In the genomic region with DNA sequence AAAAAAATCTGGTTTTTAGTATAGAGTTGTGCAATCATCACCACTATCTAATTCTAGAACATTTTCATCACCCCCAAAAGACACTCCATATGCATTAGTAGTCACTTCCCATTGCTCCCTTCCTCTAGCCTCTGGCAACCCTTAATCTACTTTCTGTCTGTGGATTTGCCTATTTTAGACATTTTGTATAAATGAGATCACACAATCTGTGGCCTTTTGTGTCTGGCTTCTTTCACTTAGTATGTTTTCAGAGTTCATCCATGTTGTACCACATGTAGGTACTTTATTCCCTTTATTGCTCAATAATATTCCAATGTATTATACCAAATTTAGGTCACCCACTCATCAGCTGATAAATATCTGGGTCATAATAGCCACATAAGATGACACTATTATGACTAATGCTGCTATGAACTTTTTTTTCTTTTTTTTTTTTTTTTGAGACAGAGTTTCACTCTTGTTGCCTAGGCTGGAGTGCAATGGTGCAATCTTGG, we compare ENCODE assay signal across 14 cellular contexts.
A peak's percentile ranks its signal among the peaks of the same experiment; 100 is the strongest.
DNase-seq lines count a peak whose midpoint lies in the region; ATAC-seq, FAIRE-seq and TF ChIP-seq lines count a peak whose summit lies in the region.
"Had no signal": no experiment of that assay in that cellular context is flagged by ENCODE, and none has a peak within 500 bp of the region (broad histone marks: within the 10 kb centered on the region; RNA-seq: fewer than 3 reads in every experiment).

No MANE protein-coding gene starts in this region.

- intact Hi-C loops in activated CD4-positive, alpha-beta T cell treated with anti-CD3 and anti-CD28 coated beads, Interleukin-2, amount 10 ng/mL, durations not matched to agents 24 days and 14 days (cut with micrococcal nuclease) = no loop called here
- intact Hi-C loops in endothelial cell of umbilical vein (cut with micrococcal nuclease) = no loop called here

- TF ChIP-seq POLR2A in endothelial cell of umbilical vein (IDR thresholded peaks at IDR 0.05; ENCODE audit: low read depth, low read length) = no peak

- no peak for ATAC-seq in GM21526 (IDR thresholded peaks at IDR 0.05; ENCODE audit: low FRiP score, unreplicated experiment)
- ATAC-seq in activated CD8-positive, alpha-beta memory T cell treated with anti-CD3 and anti-CD28 coated beads, Interleukin-2, amount 10 ng/mL, durations not matched to agents 7 days and 5 days = no peak

- POLR2A ChIA-PET in endothelial cell of umbilical vein (lab: Charles Lee) = no interaction called here

- H3K27me3 Mint-ChIP-seq in activated CD4-positive, alpha-beta T cell treated with anti-CD3 and anti-CD28 coated beads, Interleukin-2, amount 10 ng/mL, durations not matched to agents 24 days and 14 days = no peaks in the 10 kb centered on the region
- H3K27me3 Mint-ChIP-seq in activated CD8-positive, alpha-beta memory T cell treated with anti-CD3 and anti-CD28 coated beads, Interleukin-2, amount 10 ng/mL, durations not matched to agents 7 days and 5 days = no peaks in the 10 kb centered on the region

- peaks cover 4% of the 10 kb centered on the region for H3K79me2 ChIP-seq in endothelial cell of umbilical vein (ENCODE audit: control insufficient read depth, insufficient read depth, low read length)
- H3K79me2 ChIP-seq in smooth muscle cell (ENCODE audit: low read depth) = no peaks in the 10 kb centered on the region

- peaks cover 8% of the 10 kb centered on the region for H3F3A ChIP-seq in smooth muscle cell (ENCODE audit: low read depth)

- H3K4me2 ChIP-seq in endothelial cell of umbilical vein (ENCODE audit: insufficient read depth, low read length) (peak overlapping the region; percentile 47), smooth muscle cell (peak overlapping the region; percentile 16)

- H3K4me1 ChIP-seq in endothelial cell of umbilical vein (ENCODE audit: control insufficient read depth, extremely low read depth, insufficient read depth, low read length) = peaks cover 29% of the 10 kb centered on the region
- no peaks in the 10 kb centered on the region for H3K4me1 ChIP-seq in smooth muscle cell (ENCODE audit: low read depth)
- H3K4me1 ChIP-seq: thyroid gland had no signal

- no peaks in the 10 kb centered on the region for H3K9me3 ChIP-seq in endothelial cell of umbilical vein (replicated peaks; ENCODE audit: control insufficient read depth, insufficient read depth, low read length)
- H3K9me3 ChIP-seq in smooth muscle cell (replicated peaks; ENCODE audit: low read depth) = no peaks in the 10 kb centered on the region
- H3K9me3 ChIP-seq: thyroid gland had no signal

- H3K27ac ChIP-seq in endothelial cell of umbilical vein (ENCODE audit: insufficient read depth, low read depth, low read length) (peak overlapping the region; percentile 54), smooth muscle cell (ENCODE audit: low read depth) (peak overlapping the region; percentile 55)
- H3K27ac ChIP-seq: thyroid gland had no signal

- H3K36me3 Mint-ChIP-seq in activated CD4-positive, alpha-beta T cell treated with anti-CD3 and anti-CD28 coated beads, Interleukin-2, amount 10 ng/mL, durations not matched to agents 24 days and 14 days (ENCODE audit: low read depth) = peaks cover 30% of the 10 kb centered on the region
- H3K36me3 Mint-ChIP-seq in activated CD8-positive, alpha-beta memory T cell treated with anti-CD3 and anti-CD28 coated beads, Interleukin-2, amount 10 ng/mL, durations not matched to agents 7 days and 5 days = peaks cover 1% of the 10 kb centered on the region

- H3K9me3 Mint-ChIP-seq in activated CD4-positive, alpha-beta T cell treated with anti-CD3 and anti-CD28 coated beads, Interleukin-2, amount 10 ng/mL, durations not matched to agents 24 days and 14 days = no peaks in the 10 kb centered on the region
- no peaks in the 10 kb centered on the region for H3K9me3 Mint-ChIP-seq in activated CD8-positive, alpha-beta memory T cell treated with anti-CD3 and anti-CD28 coated beads, Interleukin-2, amount 10 ng/mL, durations not matched to agents 7 days and 5 days (ENCODE audit: low read depth)

- FAIRE-seq in endothelial cell of umbilical vein (lab: Jason Lieb, UNC) = no peak
- FAIRE-seq: A204.1, islet of Langerhans had no signal

- peak overlapping the region; percentile 4 for H3K27ac Mint-ChIP-seq in activated CD4-positive, alpha-beta T cell treated with anti-CD3 and anti-CD28 coated beads, Interleukin-2, amount 10 ng/mL, durations not matched to agents 24 days and 14 days
- no peak overlapping the region for H3K27ac Mint-ChIP-seq in activated CD8-positive, alpha-beta memory T cell treated with anti-CD3 and anti-CD28 coated beads, Interleukin-2, amount 10 ng/mL, durations not matched to agents 7 days and 5 days

- no TSS peak for BruUV-seq in endothelial cell of umbilical vein (replicated peaks; lab: Mats Ljungman, UMichigan)

- dilution Hi-C loops in endothelial cell of umbilical vein (cut with MboI; ENCODE audit: extremely low pct_ligation_motif_present, low sequenced_read_pairs) = no loop called here

- H3K36me3 ChIP-seq in endothelial cell of umbilical vein (ENCODE audit: control insufficient read depth in 2 of 2, extremely low read depth in 1 of 2, insufficient read depth in 2 of 2, low read length in 2 of 2) (peaks cover 3 to 6% of the 10 kb centered on the region in 2 experiments), smooth muscle cell (ENCODE audit: low read depth) (peaks cover 14% of the 10 kb centered on the region)

- no peaks in the 10 kb centered on the region for H3K27me3 ChIP-seq in endothelial cell of umbilical vein (ENCODE audit: control insufficient read depth in 2 of 2, insufficient read depth in 2 of 2, low read length in 2 of 2)
- H3K27me3 ChIP-seq in smooth muscle cell (ENCODE audit: low read depth) = no peaks in the 10 kb centered on the region
- H3K27me3 ChIP-seq: thyroid gland had no signal

- no peak for TF ChIP-seq CTCF in endothelial cell of umbilical vein (IDR thresholded peaks at IDR 0.05; ENCODE audit: extremely low read depth in 1 of 2, insufficient read depth in 1 of 2, low read depth in 1 of 2, low read length in 2 of 2)
- no peak for TF ChIP-seq CTCF in smooth muscle cell (IDR thresholded peaks at IDR 0.05; ENCODE audit: borderline replicate concordance, insufficient read depth, poor library complexity, severe bottlenecking)

- H3K4me1 Mint-ChIP-seq in activated CD4-positive, alpha-beta T cell treated with anti-CD3 and anti-CD28 coated beads, Interleukin-2, amount 10 ng/mL, durations not matched to agents 24 days and 14 days = peaks cover 16% of the 10 kb centered on the region
- peaks cover 7% of the 10 kb centered on the region for H3K4me1 Mint-ChIP-seq in activated CD8-positive, alpha-beta memory T cell treated with anti-CD3 and anti-CD28 coated beads, Interleukin-2, amount 10 ng/mL, durations not matched to agents 7 days and 5 days

- H2AFZ ChIP-seq in endothelial cell of umbilical vein (ENCODE audit: low read depth, low read length) (no peak overlapping the region), smooth muscle cell (ENCODE audit: low read depth) (no peak overlapping the region)

- CTCF ChIA-PET in endothelial cell of umbilical vein (lab: Charles Lee) = no interaction called here
- CTCF ChIA-PET in activated CD8-positive, alpha-beta memory T cell treated with anti-CD3 and anti-CD28 coated beads, Interleukin-2, amount 10 ng/mL, durations not matched to agents 7 days and 5 days (lab: Charles Lee) = no interaction called here

- no peak overlapping the region for H3K4me3 Mint-ChIP-seq in activated CD4-positive, alpha-beta T cell treated with anti-CD3 and anti-CD28 coated beads, Interleukin-2, amount 10 ng/mL, durations not matched to agents 24 days and 14 days
- H3K4me3 Mint-ChIP-seq in activated CD8-positive, alpha-beta memory T cell treated with anti-CD3 and anti-CD28 coated beads, Interleukin-2, amount 10 ng/mL, durations not matched to agents 7 days and 5 days = no peak overlapping the region

- H3K9me1 ChIP-seq in endothelial cell of umbilical vein (replicated peaks; ENCODE audit: control insufficient read depth, extremely low read depth, insufficient read depth, low read length) = no peaks in the 10 kb centered on the region

- no peak for DNase-seq in activated CD4-positive, alpha-beta T cell treated with anti-CD3 and anti-CD28 coated beads, Interleukin-2, amount 10 ng/mL, durations not matched to agents 24 days and 14 days
- no peak for DNase-seq in activated CD4-positive, alpha-beta T cell treated with anti-CD3 and anti-CD28 coated beads, Interleukin-2, amount 50 U/mL, for 1 hour
- DNase-seq in RKO (ENCODE audit: low spot score) (peak; percentile 83), endothelial cell of umbilical vein (ENCODE audit: low read depth, low spot score) (peak; percentile 38), smooth muscle cell (lab: John Stamatoyannopoulos, UW; ENCODE audit: unreplicated experiment) (no peak), NCI-H82 treated with DMSO at 0.1 percent for 48 hours (lab: John Stamatoyannopoulos, UW; ENCODE audit: unreplicated experiment) (no peak)
- DNase-seq in activated CD8-positive, alpha-beta memory T cell treated with anti-CD3 and anti-CD28 coated beads, Interleukin-2, amount 10 ng/mL, durations not matched to agents 7 days and 5 days = no peak
- DNase-seq: caudate nucleus, KG1, NCI-H2081, thyroid gland had no signal

- H3K4me3 ChIP-seq in endothelial cell of umbilical vein (replicated peaks in 1 of 3; ENCODE audit: insufficient read depth in 1 of 3, low read depth in 1 of 3, low read length in 3 of 3) (no peak overlapping the region), smooth muscle cell (no peak overlapping the region)
- H3K4me3 ChIP-seq: thyroid gland had no signal

- H4K20me1 ChIP-seq in endothelial cell of umbilical vein (replicated peaks; ENCODE audit: control insufficient read depth, extremely low read depth, insufficient read depth, low read length) = no peaks in the 10 kb centered on the region
- peaks cover 4% of the 10 kb centered on the region for H4K20me1 ChIP-seq in smooth muscle cell (ENCODE audit: low read depth)

- H3K9ac ChIP-seq in endothelial cell of umbilical vein (replicated peaks; ENCODE audit: extremely low read depth, insufficient read depth, low read length) (no peak overlapping the region), smooth muscle cell (ENCODE audit: low read depth) (peak overlapping the region; percentile 1)

TF ChIP-seq in endothelial cell of umbilical vein, 7 proteins besides CTCF, POLR2A, EP300 and RAD21:
- TF ChIP-seq POLR2AphosphoS5 (IDR thresholded peaks at IDR 0.05; ENCODE audit: insufficient read depth, low read depth, low read length) (no peak), JUN (IDR thresholded peaks at IDR 0.05; ENCODE audit: borderline replicate concordance, insufficient read depth, insufficient read length, low read depth) (peak; percentile 30), GATA2 (IDR thresholded peaks at IDR 0.05; ENCODE audit: insufficient read depth, insufficient read length, low read depth, low read length) (peak; percentile 66), EZH2 (IDR thresholded peaks at IDR 0.05; ENCODE audit: borderline replicate concordance, low read depth, low read length, severe bottlenecking) (no peak), FOS (IDR thresholded peaks at IDR 0.05; ENCODE audit: borderline replicate concordance, insufficient read depth, low read length) (peak; percentile 72)
- TF ChIP-seq, protein P1, sequence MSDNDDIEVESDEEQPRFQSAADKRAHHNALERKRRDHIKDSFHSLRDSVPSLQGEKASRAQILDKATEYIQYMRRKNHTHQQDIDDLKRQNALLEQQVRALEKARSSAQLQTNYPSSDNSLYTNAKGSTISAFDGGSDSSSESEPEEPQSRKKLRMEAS (IDR thresholded peaks at IDR 0.05; ENCODE audit: insufficient read depth, insufficient read length) = no peak

Comparison
In these comparisons a context has a peak if more than half of its experiments do, and no peak if none do; other contexts are left out.
1. DNase-seq: peak in RKO (single experiment) and endothelial cell of umbilical vein (single experiment); none in activated CD4-positive, alpha-beta T cell treated with anti-CD3 and anti-CD28 coated beads, Interleukin-2, amount 10 ng/mL, durations not matched to agents 24 days and 14 days (single experiment), activated CD4-positive, alpha-beta T cell treated with anti-CD3 and anti-CD28 coated beads, Interleukin-2, amount 50 U/mL, for 1 hour (single experiment), smooth muscle cell (single experiment), NCI-H82 treated with DMSO at 0.1 percent for 48 hours (single experiment) and activated CD8-positive, alpha-beta memory T cell treated with anti-CD3 and anti-CD28 coated beads, Interleukin-2, amount 10 ng/mL, durations not matched to agents 7 days and 5 days (single experiment).